ENCODE assay signal across 11 cellular contexts in genomic region chr1:206715552-206716518, GRCh38. TPM values are rescaled to one million over a fixed set of nuclear protein-coding genes. Genes with fewer than 3 reads are reported as not detected.
DNase-seq lines count a peak whose midpoint lies in the region; ATAC-seq and TF ChIP-seq lines count a peak whose summit lies in the region.
"Had no signal": no experiment of that assay in that cellular context is flagged by ENCODE, and none has a peak within 500 bp of the region (broad histone marks: within the 10 kb centered on the region; RNA-seq: fewer than 3 reads in every experiment).

No MANE protein-coding gene starts in this region.

- no peak for DNase-seq in GM23248
- peak; percentile 25 for DNase-seq in T follicular helper cell (ENCODE audit: low read depth)
- no peak for DNase-seq in cardiac muscle cell (ENCODE audit: low read depth in 1 of 2, low spot score in 1 of 2)
- DNase-seq in NCI-H2107 (lab: John Stamatoyannopoulos, UW), result no peak
- no peak for DNase-seq in AG08396 (ENCODE audit: low spot score)
- DNase-seq in SIG-M5 treated with dmso at 0.1 percent for 504 hours (lab: John Stamatoyannopoulos, UW; ENCODE audit: unreplicated experiment), result no peak
- no peak for DNase-seq in stimulated activated naive B cell treated with anti-CD40 and anti-IgM and Interleukin-4, amounts not matched to agents 10 μg/mL and 1 μg/mL and 100 μg/mL, for 72 hours
- DNase-seq: NCI-H1694, SJCRH30 had no signal

- H3K4me3 Mint-ChIP-seq in stimulated activated naive B cell treated with anti-CD40 and anti-IgM and Interleukin-4, amounts not matched to agents 10 μg/mL and 1 μg/mL and 100 μg/mL, for 72 hours, result no peak overlapping the region

- H3F3A ChIP-seq in GM23248 (ENCODE audit: insufficient read depth), result peaks cover 44% of the 10 kb centered on the region

- no peaks in the 10 kb centered on the region for H3K9me3 Mint-ChIP-seq in stimulated activated naive B cell treated with anti-CD40 and anti-IgM and Interleukin-4, amounts not matched to agents 10 μg/mL and 1 μg/mL and 100 μg/mL, for 72 hours

- peaks cover 14% of the 10 kb centered on the region for H4K20me1 ChIP-seq in GM23248 (ENCODE audit: insufficient read depth)

- H3K9me3 ChIP-seq in GM23248 (ENCODE audit: low read depth) (no peaks in the 10 kb centered on the region), cardiac muscle cell (ENCODE audit: low read depth) (no peaks in the 10 kb centered on the region)
- H3K9me3 ChIP-seq: SJCRH30 had no signal

- H3K27me3 ChIP-seq in GM23248 (replicated peaks; ENCODE audit: insufficient read depth) (no peaks in the 10 kb centered on the region), cardiac muscle cell (no peaks in the 10 kb centered on the region)
- H3K27me3 ChIP-seq: SJCRH30 had no signal

- H3K4me1 ChIP-seq in GM23248 (ENCODE audit: insufficient read depth) (peaks cover 39% of the 10 kb centered on the region), cardiac muscle cell (ENCODE audit: low read depth) (peaks cover 54% of the 10 kb centered on the region)

- no peak for ATAC-seq in stimulated activated naive B cell treated with anti-CD40 and anti-IgM and Interleukin-4, amounts not matched to agents 10 μg/mL and 1 μg/mL and 100 μg/mL, for 72 hours (replicated peaks)

- peaks cover 4% of the 10 kb centered on the region in 2 donors for H3K36me3 Mint-ChIP-seq in stimulated activated naive B cell treated with anti-CD40 and anti-IgM and Interleukin-4, amounts not matched to agents 10 μg/mL and 1 μg/mL and 100 μg/mL, for 72 hours

- peaks cover 49 to 87% of the 10 kb centered on the region in 2 donors for H3K4me1 Mint-ChIP-seq in stimulated activated naive B cell treated with anti-CD40 and anti-IgM and Interleukin-4, amounts not matched to agents 10 μg/mL and 1 μg/mL and 100 μg/mL, for 72 hours

- H3K79me2 ChIP-seq in GM23248 (ENCODE audit: insufficient read depth), result peaks cover 100% of the 10 kb centered on the region

- no peaks in the 10 kb centered on the region for H3K9me2 ChIP-seq in GM23248 (ENCODE audit: insufficient read depth)

- H3K27ac Mint-ChIP-seq in stimulated activated naive B cell treated with anti-CD40 and anti-IgM and Interleukin-4, amounts not matched to agents 10 μg/mL and 1 μg/mL and 100 μg/mL, for 72 hours, result no peak overlapping the region

- H2AFZ ChIP-seq in GM23248, result no peak overlapping the region

- in situ Hi-C loops in GM23248 (cut with MboI), result no loop called here

- H3K4me2 ChIP-seq in GM23248 (ENCODE audit: unreplicated experiment), result no peak overlapping the region

- no peak for TF ChIP-seq CTCF in cardiac muscle cell (IDR thresholded peaks at IDR 0.05; ENCODE audit: low read depth, low read length)

- no peak overlapping the region for H3K9ac ChIP-seq in GM23248

- peak overlapping the region; percentile 83 for H3K27ac ChIP-seq in GM23248
- peak overlapping the region; percentile 86 for H3K27ac ChIP-seq in cardiac muscle cell
- H3K27ac ChIP-seq in skin epidermis, result peak overlapping the region in 13 of 21 experiments; percentile 6 to 76 (median 30)
- H3K27ac ChIP-seq: SJCRH30 had no signal

- WGBS in GM23248 (ENCODE audit: low coverage in 1 of 2, low lambda C conversion rate in 2 of 2, missing lambda C conversion rate in 2 of 2), 2 experiments, result 90% methylated on average over 8 of the region's 8 CpGs

- no peaks in the 10 kb centered on the region for H3K27me3 Mint-ChIP-seq in stimulated activated naive B cell treated with anti-CD40 and anti-IgM and Interleukin-4, amounts not matched to agents 10 μg/mL and 1 μg/mL and 100 μg/mL, for 72 hours

- H3K36me3 ChIP-seq in GM23248 (ENCODE audit: low read depth) (0 out of 2 replicates have a peak, but pooled peaks cover 3% of the 10 kb centered on the region), cardiac muscle cell (no peaks in the 10 kb centered on the region)
- H3K36me3 ChIP-seq: SJCRH30 had no signal

- H3K4me3 ChIP-seq in GM23248 (no peak overlapping the region), cardiac muscle cell (no peak overlapping the region), skin epidermis (no peak overlapping the region)
- H3K4me3 ChIP-seq: SJCRH30 had no signal

RNA-seq across cellular contexts. Expression of gene MAPKAPK2, which starts 31.1 kb away (rescaled TPM):
- total RNA-seq in GM23248 (2014; rRNA removed; shearing (Covaris generic)), result 50.6 and 63.3 TPM in 2 replicates
- 7.5 and 8.8 TPM in 2 replicates for polyA plus RNA-seq in GM23248 (2016; fragmentation: Nextera tagmentation; extraction: Ambion mirVana)
- total RNA-seq in cardiac muscle cell, result 99.4 and 117 TPM in 2 replicates
- polyA plus RNA-seq in cardiac muscle cell, result 31.4 and 37.1 TPM in 2 replicates

RNA-seq across cellular contexts. Expression of gene IL19, which starts 54.7 kb away (rescaled TPM):
- not detected in 2 replicates for total RNA-seq in GM23248 (2014; rRNA removed; shearing (Covaris generic))
- polyA plus RNA-seq in GM23248 (2016; fragmentation: Nextera tagmentation; extraction: Ambion mirVana), result not detected in 2 replicates
- not detected in 2 replicates for total RNA-seq in cardiac muscle cell
- polyA plus RNA-seq in cardiac muscle cell, result not detected in 2 replicates
- total RNA-seq: H1, SJCRH30 had no signal
- polyA plus RNA-seq: H1 had no signal

RNA-seq across cellular contexts. Expression of gene IL10, which starts 56.5 kb away (rescaled TPM):
- total RNA-seq in GM23248 (2014; rRNA removed; shearing (Covaris generic)), result not detected in 2 replicates
- not detected in 2 replicates for polyA plus RNA-seq in GM23248 (2016; fragmentation: Nextera tagmentation; extraction: Ambion mirVana)
- total RNA-seq in cardiac muscle cell, result not detected in 2 replicates
- polyA plus RNA-seq in cardiac muscle cell, result not detected in 2 replicates
- total RNA-seq: H1 had no signal
- polyA plus RNA-seq: H1 had no signal

Comparison
In these comparisons a context has a peak if more than half of its experiments do, and no peak if none do; other contexts are left out.
1. H3K27ac ChIP-seq: peak in every context shown above with its lines; median percentile 86 in cardiac muscle cell; 83 in GM23248; 30 in skin epidermis.